15 cellular contexts compared by ENCODE assay signal in genomic region chr1:115107501-115108260, GRCh38. TPM values are rescaled to one million over a fixed set of nuclear protein-coding genes. Genes with fewer than 3 reads are reported as not detected.
DNase-seq lines count a peak whose midpoint lies in the region; ATAC-seq and TF ChIP-seq lines count a peak whose summit lies in the region.
"Had no signal": no experiment of that assay in that cellular context is flagged by ENCODE, and none has a peak within 500 bp of the region (broad histone marks: within the 10 kb centered on the region; RNA-seq: fewer than 3 reads in every experiment).

No MANE protein-coding gene starts in this region.

- DNase-seq in SIG-M5 treated with dmso at 0.1 percent for 504 hours (lab: John Stamatoyannopoulos, UW; ENCODE audit: unreplicated experiment) (peak; percentile 90), foreskin fibroblast (peak; percentile 39 to 56), spleen (no peak), NCI-H146 treated with DMSO at 0.1 percent for 48 hours (lab: John Stamatoyannopoulos, UW; ENCODE audit: unreplicated experiment) (no peak)
- no peak for DNase-seq in activated CD4-positive, alpha-beta memory T cell treated with anti-CD3 and anti-CD28 coated beads for 36 hours
- DNase-seq: activated CD4-positive, alpha-beta T cell treated with anti-CD3 and anti-CD28 coated beads, Interleukin-2, amount 50 U/mL, for 4 hours; effector CD4-positive, alpha-beta T cell; GOT3; heart left ventricle; MM.1S; NCI-H2227 treated with DMSO at 0.1 percent for 48 hours; nephron progenitor cell had no signal

- no peaks in the 10 kb centered on the region for H3K27me3 ChIP-seq in spleen (replicated peaks in 1 of 7)
- H3K27me3 ChIP-seq: heart left ventricle had no signal

- peaks cover 2% of the 10 kb centered on the region for H3K36me3 Mint-ChIP-seq in activated CD4-positive, alpha-beta memory T cell treated with anti-CD3 and anti-CD28 coated beads for 36 hours

- CTCF ChIA-PET in activated CD4-positive, alpha-beta memory T cell treated with anti-CD3 and anti-CD28 coated beads for 36 hours (lab: Charles Lee), result interaction anchor here (0.8 to 1.5 kb wide), 2 partner anchors 54 to 152 kb away, joined by 3 read pairs; no protein-coding TSS in a partner anchor

- no peak for TF ChIP-seq EP300 in Ishikawa (IDR thresholded peaks at IDR 0.05; ENCODE audit: borderline replicate concordance)

- POLR2A ChIA-PET in activated CD4-positive, alpha-beta memory T cell treated with anti-CD3 and anti-CD28 coated beads for 36 hours (lab: Charles Lee), result no interaction called here

- no peak for TF ChIP-seq RAD21 in Ishikawa (IDR thresholded peaks at IDR 0.05; ENCODE audit: low read depth)

- H3K4me3 Mint-ChIP-seq in activated CD4-positive, alpha-beta memory T cell treated with anti-CD3 and anti-CD28 coated beads for 36 hours, result no peak overlapping the region
- H3K4me3 Mint-ChIP-seq: nephron progenitor cell had no signal

- H3K27ac Mint-ChIP-seq in activated CD4-positive, alpha-beta memory T cell treated with anti-CD3 and anti-CD28 coated beads for 36 hours, result no peak overlapping the region
- H3K27ac Mint-ChIP-seq: nephron progenitor cell had no signal

- no peaks in the 10 kb centered on the region for H3K27me3 Mint-ChIP-seq in activated CD4-positive, alpha-beta memory T cell treated with anti-CD3 and anti-CD28 coated beads for 36 hours

- H3K9me3 ChIP-seq in spleen, result peaks cover 0 to 5% (median 0%) of the 10 kb centered on the region in 8 donors
- H3K9me3 ChIP-seq: Caco-2, heart left ventricle had no signal

- WGBS in spleen, 5 donors, result 52 to 80% (median 67%) methylated on average over 5 of the region's 5 CpGs

- no peak for TF ChIP-seq POLR2A in spleen (IDR thresholded peaks at IDR 0.05)

- no peak for ATAC-seq in HG02852 (IDR thresholded peaks at IDR 0.05; ENCODE audit: unreplicated experiment)

- H3K4me1 ChIP-seq in spleen, result peaks cover 0 to 24% (median 7%) of the 10 kb centered on the region in 6 donors

- H3K36me3 ChIP-seq in spleen, result no peaks in the 10 kb centered on the region
- H3K36me3 ChIP-seq: heart left ventricle had no signal

- intact Hi-C loops in spleen (cut with DNase I; ENCODE audit: low total_unique reads), result no loop called here
- intact Hi-C loops in activated CD4-positive, alpha-beta memory T cell treated with anti-CD3 and anti-CD28 coated beads for 36 hours (cut with micrococcal nuclease), result no loop called here

- no peak overlapping the region for H3K4me3 ChIP-seq in foreskin fibroblast (ENCODE audit: low read depth in 1 of 2, low read length in 2 of 2)
- H3K4me3 ChIP-seq in spleen, result peak overlapping the region in 1 of 8 donors; percentile 4
- H3K4me3 ChIP-seq: heart left ventricle had no signal

- peaks cover 7% of the 10 kb centered on the region for H3K9me3 Mint-ChIP-seq in activated CD4-positive, alpha-beta memory T cell treated with anti-CD3 and anti-CD28 coated beads for 36 hours

- no peak for TF ChIP-seq CTCF in foreskin fibroblast (IDR thresholded peaks at IDR 0.05; ENCODE audit: low read depth, low read length)
- no peak for TF ChIP-seq CTCF in spleen (IDR thresholded peaks at IDR 0.05 in 8 of 11, conservative IDR thresholded peaks at IDR 0.05 in 3 of 11)

- peak overlapping the region in 6 of 8 donors; percentile 48 to 83 (median 72) for H3K27ac ChIP-seq in spleen
- H3K27ac ChIP-seq: heart left ventricle had no signal

- H3K4me1 Mint-ChIP-seq in activated CD4-positive, alpha-beta memory T cell treated with anti-CD3 and anti-CD28 coated beads for 36 hours (ENCODE audit: low read depth), result peaks cover 11% of the 10 kb centered on the region

TF ChIP-seq in Ishikawa, 13 proteins besides CTCF, POLR2A, EP300 and RAD21:
- peak; percentile 28; the same call in 1 of the 2 replicates for TF ChIP-seq CEBPB (IDR thresholded peaks at IDR 0.05)
- no peak for TF ChIP-seq YY1 (IDR thresholded peaks at IDR 0.05; ENCODE audit: low read depth)
- TF ChIP-seq NFIC (IDR thresholded peaks at IDR 0.05), result no peak
- TF ChIP-seq MAX (IDR thresholded peaks at IDR 0.05), result no peak
- TF ChIP-seq TEAD4 (IDR thresholded peaks at IDR 0.05), result no peak

RNA-seq across cellular contexts. Expression of gene TSPAN2, which starts 18.4 kb away (rescaled TPM):
- 10 to 100 TPM in 1 of 7 donors, 1 to 10 TPM in 6; 4.2 to 14.7 (median 5.4) TPM for total RNA-seq in spleen
- 1 to 10 TPM in 2 of 3 donors, under 1 TPM in 1; 0.59 to 1.6 (median 1.0) TPM for polyA plus RNA-seq in spleen
- total RNA-seq in activated CD4-positive, alpha-beta memory T cell treated with anti-CD3 and anti-CD28 coated beads for 36 hours, result 1 to 10 TPM; 2.5 to 2.7 TPM

Comparison
In these comparisons a context has a peak if more than half of its experiments do, and no peak if none do; other contexts are left out.
1. DNase-seq: peak in SIG-M5 treated with dmso at 0.1 percent for 504 hours (single experiment) and foreskin fibroblast (2 of 2); none in spleen (single experiment), NCI-H146 treated with DMSO at 0.1 percent for 48 hours (single experiment) and activated CD4-positive, alpha-beta memory T cell treated with anti-CD3 and anti-CD28 coated beads for 36 hours (single experiment).